20 cellular contexts compared by ENCODE assay signal in genomic region chr13:39462456-39462855, GRCh38.
DNase-seq lines count a peak whose midpoint lies in the region; ATAC-seq and TF ChIP-seq lines count a peak whose summit lies in the region.
"Had no signal": no experiment of that assay in that cellular context is flagged by ENCODE, and none has a peak within 500 bp of the region (broad histone marks: within the 10 kb centered on the region; RNA-seq: fewer than 3 reads in every experiment).

No MANE protein-coding gene starts in this region.

- POLR2A ChIA-PET in PC-3 (lab: Charles Lee; ENCODE audit: unreplicated experiment), result no interaction called here

- ATAC-seq in PC-3, result peak; percentile 49
- no peak for ATAC-seq in activated naive CD8-positive, alpha-beta T cell treated with anti-CD3 and anti-CD28 coated beads, Interleukin-2, amount 50 U/mL, for 24 hours
- ATAC-seq: sciatic nerve, T-helper 17 cell had no signal

- no peak overlapping the region for H2AFZ ChIP-seq in PC-3 (ENCODE audit: low read length)

- H4K20me1 ChIP-seq in PC-3 (ENCODE audit: low read length), result no peaks in the 10 kb centered on the region

- H3K36me3 Mint-ChIP-seq in mesothelial cell of epicardium, result no peaks in the 10 kb centered on the region
- no peaks in the 10 kb centered on the region for H3K36me3 Mint-ChIP-seq in activated naive CD4-positive, alpha-beta T cell treated with anti-CD3 and anti-CD28 coated beads for 36 hours (ENCODE audit: low read depth)
- H3K36me3 Mint-ChIP-seq in activated naive CD8-positive, alpha-beta T cell treated with anti-CD3 and anti-CD28 coated beads, Interleukin-2, amount 50 U/mL, for 24 hours (ENCODE audit: low read depth), result no peaks in the 10 kb centered on the region
- H3K36me3 Mint-ChIP-seq: memory B cell had no signal

- no peak for TF ChIP-seq CTCF in PC-3 (conservative IDR thresholded peaks at IDR 0.05; ENCODE audit: low read depth, low read length)
- no peak for TF ChIP-seq CTCF in fibroblast of pulmonary artery (IDR thresholded peaks at IDR 0.05; ENCODE audit: low read length, missing control alignments)
- no peak for TF ChIP-seq CTCF in mesothelial cell of epicardium (IDR thresholded peaks at IDR 0.05; ENCODE audit: unreplicated experiment)

- H3K27ac ChIP-seq in PC-3 (ENCODE audit: low read length), result no peak overlapping the region
- H3K27ac ChIP-seq: tibial nerve had no signal

- peaks cover 47% of the 10 kb centered on the region for H3K4me1 Mint-ChIP-seq in mesothelial cell of epicardium
- H3K4me1 Mint-ChIP-seq in activated naive CD4-positive, alpha-beta T cell treated with anti-CD3 and anti-CD28 coated beads for 36 hours (ENCODE audit: low read depth), result no peaks in the 10 kb centered on the region
- H3K4me1 Mint-ChIP-seq in activated naive CD8-positive, alpha-beta T cell treated with anti-CD3 and anti-CD28 coated beads, Interleukin-2, amount 50 U/mL, for 24 hours, result no peaks in the 10 kb centered on the region
- H3K4me1 Mint-ChIP-seq: memory B cell, T-helper 17 cell had no signal

- H3K79me2 ChIP-seq in PC-3 (ENCODE audit: low read length), result no peaks in the 10 kb centered on the region

- no peaks in the 10 kb centered on the region for H3K9me2 ChIP-seq in PC-3 (replicated peaks; ENCODE audit: low read length)

- H3K27ac Mint-ChIP-seq in mesothelial cell of epicardium, result peak overlapping the region; percentile 81
- H3K27ac Mint-ChIP-seq in activated naive CD4-positive, alpha-beta T cell treated with anti-CD3 and anti-CD28 coated beads for 36 hours, result no peak overlapping the region
- no peak overlapping the region for H3K27ac Mint-ChIP-seq in activated naive CD8-positive, alpha-beta T cell treated with anti-CD3 and anti-CD28 coated beads, Interleukin-2, amount 50 U/mL, for 24 hours
- H3K27ac Mint-ChIP-seq: memory B cell, T-helper 17 cell had no signal

- H3K4me1 ChIP-seq in PC-3 (ENCODE audit: insufficient read depth, low read length), result no peaks in the 10 kb centered on the region

- intact Hi-C loops in PC-3 (cut with micrococcal nuclease), result no loop called here
- intact Hi-C loops in activated naive CD4-positive, alpha-beta T cell treated with anti-CD3 and anti-CD28 coated beads for 36 hours (cut with micrococcal nuclease), result no loop called here

- no TSS peak for BruUV-seq in PC-3 (replicated peaks; lab: Mats Ljungman, UMichigan)

- H3K4me3 ChIP-seq in PC-3 (ENCODE audit: low read length), result no peak overlapping the region
- no peak overlapping the region for H3K4me3 ChIP-seq in fibroblast of pulmonary artery (replicated peaks; ENCODE audit: low read depth, low read length)
- H3K4me3 ChIP-seq: tibial nerve had no signal

- no peak overlapping the region for H3K9ac ChIP-seq in PC-3 (ENCODE audit: low read length)

- H3K9me3 Mint-ChIP-seq in mesothelial cell of epicardium, result peaks cover under 1% of the 10 kb centered on the region
- no peaks in the 10 kb centered on the region for H3K9me3 Mint-ChIP-seq in activated naive CD4-positive, alpha-beta T cell treated with anti-CD3 and anti-CD28 coated beads for 36 hours
- H3K9me3 Mint-ChIP-seq in activated naive CD8-positive, alpha-beta T cell treated with anti-CD3 and anti-CD28 coated beads, Interleukin-2, amount 50 U/mL, for 24 hours, result no peaks in the 10 kb centered on the region

- DNase-seq in G401 (ENCODE audit: low spot score) (peak; percentile 56), PC-3 (no peak), fibroblast of pulmonary artery (ENCODE audit: low read depth) (peak; percentile 77), mesothelial cell of epicardium (ENCODE audit: low spot score in 2 of 2, unreplicated experiment in 2 of 2) (no peak), HPDE6-E6E7 (ENCODE audit: extremely low spot score) (no peak)
- DNase-seq in activated naive CD4-positive, alpha-beta T cell treated with anti-CD3 and anti-CD28 coated beads for 36 hours, result no peak
- no peak for DNase-seq in stimulated activated CD4-positive, alpha-beta T cell treated with anti-CD3 and anti-CD28 coated beads, Interleukin-2, amount 100 ng/mL, for 48 hours
- DNase-seq in activated naive CD8-positive, alpha-beta T cell treated with anti-CD3 and anti-CD28 coated beads, Interleukin-2, amount 50 U/mL, for 24 hours, result no peak
- DNase-seq: activated CD4-positive, alpha-beta T cell treated with anti-CD3 and anti-CD28 coated beads for 1 hour; activated CD8-positive, alpha-beta memory T cell treated with anti-CD3 and anti-CD28 coated beads, Interleukin-2, amount 50 U/mL, for 48 hours; Calu3; dermis blood vessel endothelial cell; MM.1S; NCI-H1930; NCI-H774; stimulated activated CD4-positive, alpha-beta T cell treated with anti-CD3 and anti-CD28 coated beads, Interleukin-4, amount 100 ng/mL, for 4 hours; T-helper 17 cell had no signal

- H3K4me2 ChIP-seq in PC-3 (ENCODE audit: low read length), result no peak overlapping the region

- no peaks in the 10 kb centered on the region for H3K27me3 ChIP-seq in PC-3 (ENCODE audit: low read length)
- H3K27me3 ChIP-seq: tibial nerve had no signal

- H3K4me3 Mint-ChIP-seq in mesothelial cell of epicardium, result no peak overlapping the region
- no peak overlapping the region for H3K4me3 Mint-ChIP-seq in activated naive CD4-positive, alpha-beta T cell treated with anti-CD3 and anti-CD28 coated beads for 36 hours
- no peak overlapping the region for H3K4me3 Mint-ChIP-seq in activated naive CD8-positive, alpha-beta T cell treated with anti-CD3 and anti-CD28 coated beads, Interleukin-2, amount 50 U/mL, for 24 hours
- H3K4me3 Mint-ChIP-seq: memory B cell, T-helper 17 cell had no signal

- H3F3A ChIP-seq in PC-3 (ENCODE audit: low read length, unreplicated experiment), result no peaks in the 10 kb centered on the region

- CTCF ChIA-PET in PC-3 (lab: Charles Lee), result no interaction called here
- CTCF ChIA-PET in activated naive CD4-positive, alpha-beta T cell treated with anti-CD3 and anti-CD28 coated beads for 36 hours (lab: Charles Lee), result no interaction called here

- H3K27me3 Mint-ChIP-seq in mesothelial cell of epicardium (ENCODE audit: low read depth), result no peaks in the 10 kb centered on the region
- peaks cover 15% of the 10 kb centered on the region for H3K27me3 Mint-ChIP-seq in activated naive CD4-positive, alpha-beta T cell treated with anti-CD3 and anti-CD28 coated beads for 36 hours (ENCODE audit: low read depth)
- peaks cover 7% of the 10 kb centered on the region for H3K27me3 Mint-ChIP-seq in activated naive CD8-positive, alpha-beta T cell treated with anti-CD3 and anti-CD28 coated beads, Interleukin-2, amount 50 U/mL, for 24 hours

- in situ Hi-C loops in G401 (cut with HindIII; ENCODE audit: low sequenced_read_pairs), result no loop called here

- no peaks in the 10 kb centered on the region for H3K9me3 ChIP-seq in PC-3 (ENCODE audit: low read length)

- H3K36me3 ChIP-seq in PC-3 (ENCODE audit: low read depth, low read length), result no peaks in the 10 kb centered on the region
- H3K36me3 ChIP-seq: tibial nerve had no signal

Comparison
In these comparisons a context has a peak if more than half of its experiments do, and no peak if none do; other contexts are left out.
1. DNase-seq: peak in G401 (single experiment) and fibroblast of pulmonary artery (single experiment); none in PC-3 (single experiment), mesothelial cell of epicardium (0 of 2), HPDE6-E6E7 (single experiment), activated naive CD4-positive, alpha-beta T cell treated with anti-CD3 and anti-CD28 coated beads for 36 hours (single experiment), stimulated activated CD4-positive, alpha-beta T cell treated with anti-CD3 and anti-CD28 coated beads, Interleukin-2, amount 100 ng/mL, for 48 hours (0 of 2) and activated naive CD8-positive, alpha-beta T cell treated with anti-CD3 and anti-CD28 coated beads, Interleukin-2, amount 50 U/mL, for 24 hours (single experiment).